9 cellular contexts compared by ENCODE assay signal in genomic region chr3:142888099-142888483, GRCh38.
DNase-seq lines count a peak whose midpoint lies in the region; ATAC-seq lines count a peak whose summit lies in the region.
"Had no signal": no experiment of that assay in that cellular context is flagged by ENCODE, and none has a peak within 500 bp of the region (broad histone marks: within the 10 kb centered on the region; RNA-seq: fewer than 3 reads in every experiment).

No MANE protein-coding gene starts in this region.

- no peak for DNase-seq in T-helper 1 cell
- DNase-seq in NCI-H2171 (lab: John Stamatoyannopoulos, UW): peak; percentile 81
- DNase-seq in astrocyte of the hippocampus (ENCODE audit: low read depth, low spot score): peak; percentile 66
- peak; percentile 75 for DNase-seq in iPS-NIHi11 (ENCODE audit: low spot score)
- no peak for DNase-seq in stimulated activated naive B cell treated with anti-CD40 and anti-IgM and Interleukin-4, amounts not matched to agents 10 μg/mL and 1 μg/mL and 100 μg/mL, for 72 hours
- DNase-seq: DND-41 had no signal

- no peaks in the 10 kb centered on the region for H3K9me3 Mint-ChIP-seq in T-helper 1 cell treated with Interleukin-12 subunit alpha and Interleukin-12 subunit beta and Interleukin-4 antibody, amounts not matched to agents 30 μg/mL and 1 μg/mL, for 36 hours
- H3K9me3 Mint-ChIP-seq in stimulated activated naive B cell treated with anti-CD40 and anti-IgM and Interleukin-4, amounts not matched to agents 10 μg/mL and 1 μg/mL and 100 μg/mL, for 72 hours: no peaks in the 10 kb centered on the region

- no peak overlapping the region for H3K27ac Mint-ChIP-seq in T-helper 1 cell treated with Interleukin-12 subunit alpha and Interleukin-12 subunit beta and Interleukin-4 antibody, amounts not matched to agents 30 μg/mL and 1 μg/mL, for 36 hours
- H3K27ac Mint-ChIP-seq in stimulated activated naive B cell treated with anti-CD40 and anti-IgM and Interleukin-4, amounts not matched to agents 10 μg/mL and 1 μg/mL and 100 μg/mL, for 72 hours: peak overlapping the region; percentile 28

- peaks cover 68% of the 10 kb centered on the region for H3K27me3 Mint-ChIP-seq in T-helper 1 cell treated with Interleukin-12 subunit alpha and Interleukin-12 subunit beta and Interleukin-4 antibody, amounts not matched to agents 30 μg/mL and 1 μg/mL, for 36 hours (ENCODE audit: low read depth)
- H3K27me3 Mint-ChIP-seq in stimulated activated naive B cell treated with anti-CD40 and anti-IgM and Interleukin-4, amounts not matched to agents 10 μg/mL and 1 μg/mL and 100 μg/mL, for 72 hours: peaks cover 20 to 71% of the 10 kb centered on the region in 2 donors

- H3K4me3 Mint-ChIP-seq in T-helper 1 cell treated with Interleukin-12 subunit alpha and Interleukin-12 subunit beta and Interleukin-4 antibody, amounts not matched to agents 30 μg/mL and 1 μg/mL, for 36 hours: peak overlapping the region; percentile 50
- peak overlapping the region; percentile 76 to 83 for H3K4me3 Mint-ChIP-seq in stimulated activated naive B cell treated with anti-CD40 and anti-IgM and Interleukin-4, amounts not matched to agents 10 μg/mL and 1 μg/mL and 100 μg/mL, for 72 hours

- ATAC-seq in stimulated activated naive B cell treated with anti-CD40 and anti-IgM and Interleukin-4, amounts not matched to agents 10 μg/mL and 1 μg/mL and 100 μg/mL, for 72 hours (replicated peaks): peak; percentile 43 to 45
- ATAC-seq in GM21576 (IDR thresholded peaks at IDR 0.05; ENCODE audit: unreplicated experiment): no peak
- no peak for ATAC-seq in GM19463 (IDR thresholded peaks at IDR 0.05; ENCODE audit: unreplicated experiment)

- no peaks in the 10 kb centered on the region for H3K36me3 Mint-ChIP-seq in T-helper 1 cell treated with Interleukin-12 subunit alpha and Interleukin-12 subunit beta and Interleukin-4 antibody, amounts not matched to agents 30 μg/mL and 1 μg/mL, for 36 hours (ENCODE audit: low read depth)
- H3K36me3 Mint-ChIP-seq in stimulated activated naive B cell treated with anti-CD40 and anti-IgM and Interleukin-4, amounts not matched to agents 10 μg/mL and 1 μg/mL and 100 μg/mL, for 72 hours: no peaks in the 10 kb centered on the region

- peaks cover 9% of the 10 kb centered on the region for H3K4me1 Mint-ChIP-seq in T-helper 1 cell treated with Interleukin-12 subunit alpha and Interleukin-12 subunit beta and Interleukin-4 antibody, amounts not matched to agents 30 μg/mL and 1 μg/mL, for 36 hours (ENCODE audit: low read depth)
- H3K4me1 Mint-ChIP-seq in stimulated activated naive B cell treated with anti-CD40 and anti-IgM and Interleukin-4, amounts not matched to agents 10 μg/mL and 1 μg/mL and 100 μg/mL, for 72 hours: peaks cover 7 to 8% of the 10 kb centered on the region in 2 donors

Comparison
In these comparisons a context has a peak if more than half of its experiments do, and no peak if none do; other contexts are left out.
1. DNase-seq: peak in NCI-H2171 (single experiment), astrocyte of the hippocampus (single experiment) and iPS-NIHi11 (single experiment); none in T-helper 1 cell (0 of 5) and stimulated activated naive B cell treated with anti-CD40 and anti-IgM and Interleukin-4, amounts not matched to agents 10 μg/mL and 1 μg/mL and 100 μg/mL, for 72 hours (single experiment).
2. ATAC-seq: peak in stimulated activated naive B cell treated with anti-CD40 and anti-IgM and Interleukin-4, amounts not matched to agents 10 μg/mL and 1 μg/mL and 100 μg/mL, for 72 hours (2 of 2); none in GM21576 (single experiment) and GM19463 (single experiment).